Comparison of ENCODE assay signal across 14 cellular contexts in genomic region chr4:8383451-8384160, GRCh38. TPM values are rescaled to one million over a fixed set of nuclear protein-coding genes. Genes with fewer than 3 reads are reported as not detected.
DNase-seq lines count a peak whose midpoint lies in the region; ATAC-seq and TF ChIP-seq lines count a peak whose summit lies in the region.
"Had no signal": no experiment of that assay in that cellular context is flagged by ENCODE, and none has a peak within 500 bp of the region (broad histone marks: within the 10 kb centered on the region; RNA-seq: fewer than 3 reads in every experiment).

No MANE protein-coding gene starts in this region.

- no peak overlapping the region for H3K4me3 Mint-ChIP-seq in activated T-helper 2 cell treated with anti-CD3 and anti-CD28 coated beads, Interferon-gamma antibody, Interleukin-2, Interleukin-4, amounts not matched to agents 10 μg/mL and 5 μg/mL and 100 μg/mL, durations not matched to agents 14 hours and 24 hours and 36 hours (ENCODE audit: low read depth)
- H3K4me3 Mint-ChIP-seq: activated naive CD8-positive, alpha-beta T cell had no signal

- no peaks in the 10 kb centered on the region for H3K9me3 ChIP-seq in sigmoid colon
- H3K9me3 ChIP-seq: gastroesophageal sphincter had no signal

- H3K27ac ChIP-seq in sigmoid colon = peak overlapping the region in 3 of 4 donors; percentile 17 to 51 (median 33)
- no peak overlapping the region for H3K27ac ChIP-seq in caudate nucleus (ENCODE audit: low read depth, low read length)
- no peak overlapping the region for H3K27ac ChIP-seq in foreskin keratinocyte
- H3K27ac ChIP-seq: KMS-11 had no signal

- 78 to 82% methylated on average over 19 of the region's 19 CpGs for WGBS in sigmoid colon, 2 donors

- no peak for TF ChIP-seq EP300 in sigmoid colon (IDR thresholded peaks at IDR 0.05)

- peaks cover 16 to 66% (median 38%) of the 10 kb centered on the region in 4 donors for H3K36me3 ChIP-seq in sigmoid colon

- no peaks in the 10 kb centered on the region for H3K36me3 Mint-ChIP-seq in activated T-helper 2 cell treated with anti-CD3 and anti-CD28 coated beads, Interferon-gamma antibody, Interleukin-2, Interleukin-4, amounts not matched to agents 10 μg/mL and 5 μg/mL and 100 μg/mL, durations not matched to agents 14 hours and 24 hours and 36 hours (ENCODE audit: low read depth)
- H3K36me3 Mint-ChIP-seq: activated naive CD8-positive, alpha-beta T cell had no signal

- ATAC-seq in foreskin keratinocyte = no peak
- ATAC-seq: gastroesophageal sphincter had no signal

- H3K27ac Mint-ChIP-seq in activated T-helper 2 cell treated with anti-CD3 and anti-CD28 coated beads, Interferon-gamma antibody, Interleukin-2, Interleukin-4, amounts not matched to agents 10 μg/mL and 5 μg/mL and 100 μg/mL, durations not matched to agents 14 hours and 24 hours and 36 hours = no peak overlapping the region
- H3K27ac Mint-ChIP-seq: activated naive CD8-positive, alpha-beta T cell had no signal

- TF ChIP-seq POLR2A in sigmoid colon (IDR thresholded peaks at IDR 0.05) = no peak

- H3K4me1 Mint-ChIP-seq in activated T-helper 2 cell treated with anti-CD3 and anti-CD28 coated beads, Interferon-gamma antibody, Interleukin-2, Interleukin-4, amounts not matched to agents 10 μg/mL and 5 μg/mL and 100 μg/mL, durations not matched to agents 14 hours and 24 hours and 36 hours (ENCODE audit: low read depth) = no peaks in the 10 kb centered on the region

- no peak for TF ChIP-seq CTCF in sigmoid colon (IDR thresholded peaks at IDR 0.05)
- TF ChIP-seq CTCF in foreskin keratinocyte (conservative IDR thresholded peaks at IDR 0.05) = no peak

- H3K9me3 Mint-ChIP-seq in activated T-helper 2 cell treated with anti-CD3 and anti-CD28 coated beads, Interferon-gamma antibody, Interleukin-2, Interleukin-4, amounts not matched to agents 10 μg/mL and 5 μg/mL and 100 μg/mL, durations not matched to agents 14 hours and 24 hours and 36 hours = no peaks in the 10 kb centered on the region

- intact Hi-C loops in sigmoid colon (cut with DNase I) = no loop called here
- intact Hi-C loops in activated T-helper 2 cell treated with anti-CD3 and anti-CD28 coated beads, Interferon-gamma antibody, Interleukin-2, Interleukin-4, amounts not matched to agents 10 μg/mL and 5 μg/mL and 100 μg/mL, durations not matched to agents 14 hours and 24 hours and 36 hours (cut with micrococcal nuclease) = no loop called here

- peaks cover 0 to 19% (median 14%) of the 10 kb centered on the region in 4 donors for H3K4me1 ChIP-seq in sigmoid colon
- H3K4me1 ChIP-seq in foreskin keratinocyte = no peaks in the 10 kb centered on the region

- no peak overlapping the region for H3K4me3 ChIP-seq in sigmoid colon
- H3K4me3 ChIP-seq: gastroesophageal sphincter had no signal

- DNase-seq in EH (ENCODE audit: low read depth) = peak; percentile 39
- DNase-seq in astrocyte of the hippocampus (ENCODE audit: low read depth, low spot score) = peak; percentile 88
- peak; percentile 72 for DNase-seq in islet precursor cell
- DNase-seq in sigmoid colon = no peak
- DNase-seq in activated T-cell treated with anti-CD3 and anti-CD28 coated beads, Interleukin-2, amount 50 U/mL, for 1 hour = no peak
- no peak for DNase-seq in activated T-helper 2 cell treated with anti-CD3 and anti-CD28 coated beads, Interferon-gamma antibody, Interleukin-2, Interleukin-4, amounts not matched to agents 10 μg/mL and 5 μg/mL and 100 μg/mL, durations not matched to agents 14 hours and 24 hours and 36 hours (ENCODE audit: low spot score)
- DNase-seq in caudate nucleus (lab: John Stamatoyannopoulos, UW) = no peak
- DNase-seq in foreskin keratinocyte = no peak
- DNase-seq: DMS79, NCI-H1436 treated with DMSO at 0.1 percent for 48 hours, NCI-H748 treated with DMSO at 0.1 percent for 48 hours had no signal

- H3K27me3 ChIP-seq in sigmoid colon (no peaks in the 10 kb centered on the region), foreskin keratinocyte (no peaks in the 10 kb centered on the region)
- H3K27me3 ChIP-seq: gastroesophageal sphincter had no signal

- no peaks in the 10 kb centered on the region for H3K27me3 Mint-ChIP-seq in activated T-helper 2 cell treated with anti-CD3 and anti-CD28 coated beads, Interferon-gamma antibody, Interleukin-2, Interleukin-4, amounts not matched to agents 10 μg/mL and 5 μg/mL and 100 μg/mL, durations not matched to agents 14 hours and 24 hours and 36 hours (ENCODE audit: low read depth)
- H3K27me3 Mint-ChIP-seq: activated naive CD8-positive, alpha-beta T cell had no signal

RNA-seq across cellular contexts. Expression of gene ACOX3, which starts 56.9 kb away (rescaled TPM):
- total RNA-seq in sigmoid colon = 10 to 100 TPM; 24.8 to 51.0 (median 29.4) TPM
- 10 to 100 TPM in 2 of 3 donors, 1 to 10 TPM in 1; 8.4 to 18.0 (median 16.9) TPM for polyA plus RNA-seq in sigmoid colon
- 28.4 and 29.9 TPM in 2 replicates for total RNA-seq in activated T-helper 2 cell treated with anti-CD3 and anti-CD28 coated beads, Interferon-gamma antibody, Interleukin-2, Interleukin-4, amounts not matched to agents 10 μg/mL and 5 μg/mL and 100 μg/mL, durations not matched to agents 14 hours and 24 hours and 36 hours
- 11.5 and 17.8 TPM in 2 replicates for total RNA-seq in foreskin keratinocyte
- 10.4 and 12.9 TPM in 2 replicates for polyA plus RNA-seq in foreskin keratinocyte

RNA-seq across cellular contexts. Expression of gene TRMT44, which starts 57.0 kb away (rescaled TPM):
- total RNA-seq in sigmoid colon = 10 to 100 TPM; 14.2 to 29.1 (median 17.0) TPM
- polyA plus RNA-seq in sigmoid colon = 1 to 10 TPM; 2.1 to 7.0 (median 5.4) TPM
- total RNA-seq in activated T-helper 2 cell treated with anti-CD3 and anti-CD28 coated beads, Interferon-gamma antibody, Interleukin-2, Interleukin-4, amounts not matched to agents 10 μg/mL and 5 μg/mL and 100 μg/mL, durations not matched to agents 14 hours and 24 hours and 36 hours = 25.6 and 28.2 TPM in 2 replicates
- 12.1 and 12.9 TPM in 2 replicates for total RNA-seq in foreskin keratinocyte
- 7.1 and 7.4 TPM in 2 replicates for polyA plus RNA-seq in foreskin keratinocyte

Comparison
In these comparisons a context has a peak if more than half of its experiments do, and no peak if none do; other contexts are left out.
1. DNase-seq: peak in EH (single experiment), astrocyte of the hippocampus (single experiment) and islet precursor cell (single experiment); none in sigmoid colon (single experiment), activated T-cell treated with anti-CD3 and anti-CD28 coated beads, Interleukin-2, amount 50 U/mL, for 1 hour (single experiment), activated T-helper 2 cell treated with anti-CD3 and anti-CD28 coated beads, Interferon-gamma antibody, Interleukin-2, Interleukin-4, amounts not matched to agents 10 μg/mL and 5 μg/mL and 100 μg/mL, durations not matched to agents 14 hours and 24 hours and 36 hours (single experiment), caudate nucleus (0 of 61) and foreskin keratinocyte (0 of 2).
2. H3K27ac ChIP-seq: peak in sigmoid colon (3 of 4); none in caudate nucleus (single experiment) and foreskin keratinocyte (single experiment).